Comparison of ENCODE assay signal across 23 cellular contexts in genomic region chr20:48205786-48206185, GRCh38.
"Had no signal": no experiment of that assay in that cellular context is flagged by ENCODE, and none has a peak within 500 bp of the region (broad histone marks: within the 10 kb centered on the region; RNA-seq: fewer than 3 reads in every experiment).

No MANE protein-coding gene starts in this region.

- H3K36me3 ChIP-seq: left lung, stomach, suprapubic skin, tibial nerve had no signal

- ATAC-seq: activated CD4-positive, alpha-beta T cell treated with anti-CD3 and anti-CD28 coated beads for 36 hours; activated naive CD4-positive, alpha-beta T cell treated with anti-CD3 and anti-CD28 coated beads, Interleukin-2, amount 50 U/mL, for 72 hours; activated T-helper 17 cell treated with anti-CD3 and anti-CD28 coated beads, Interleukin-2, amount 50 U/mL, for 72 hours; foreskin keratinocyte; left lung; natural killer cell; right cardiac atrium had no signal

- DNase-seq: activated B cell treated with CpG ODN at 0.5 μM for 24 hours; activated CD4-positive, alpha-beta T cell treated with anti-CD3 and anti-CD28 coated beads for 36 hours; activated CD4-positive, alpha-beta T cell treated with anti-CD3 and anti-CD28 coated beads, Interleukin-2, amount 50 U/mL, for 4 hours; activated CD8-positive, alpha-beta memory T cell treated with anti-CD3 and anti-CD28 coated beads for 24 hours; activated CD8-positive, alpha-beta memory T cell treated with anti-CD3 and anti-CD28 coated beads, Interleukin-2, amount 50 U/mL, for 4 hours; activated T-cell treated with anti-CD3 and anti-CD28 coated beads, Interleukin-2, amount 50 U/mL, for 24 hours; aorta; effector CD8-positive, alpha-beta T cell; foreskin keratinocyte; kidney; left lung; natural killer cell; nucleus accumbens; right cardiac atrium; stimulated activated CD4-positive, alpha-beta T cell treated with anti-CD3 and anti-CD28 coated beads, Interleukin-1b, Interleukin-23, amount 100 ng/mL, for 48 hours; stomach; T-helper 9 cell had no signal

- H3K27me3 ChIP-seq: left lung, tibial nerve had no signal

- H3K9me3 ChIP-seq: left lung, stomach, suprapubic skin, tibial nerve had no signal

- H3K4me3 ChIP-seq: left lung, skin epidermis, stomach, suprapubic skin, tibial nerve had no signal

- H3K4me1 ChIP-seq: foreskin keratinocyte, left lung, parathyroid adenoma, stomach, suprapubic skin, tibial nerve had no signal

- H3K27ac ChIP-seq: foreskin keratinocyte, left lung, parathyroid adenoma, skin epidermis, stomach, suprapubic skin, tibial nerve had no signal
